ENCODE assay signal across 2 cellular contexts in the genomic region with DNA sequence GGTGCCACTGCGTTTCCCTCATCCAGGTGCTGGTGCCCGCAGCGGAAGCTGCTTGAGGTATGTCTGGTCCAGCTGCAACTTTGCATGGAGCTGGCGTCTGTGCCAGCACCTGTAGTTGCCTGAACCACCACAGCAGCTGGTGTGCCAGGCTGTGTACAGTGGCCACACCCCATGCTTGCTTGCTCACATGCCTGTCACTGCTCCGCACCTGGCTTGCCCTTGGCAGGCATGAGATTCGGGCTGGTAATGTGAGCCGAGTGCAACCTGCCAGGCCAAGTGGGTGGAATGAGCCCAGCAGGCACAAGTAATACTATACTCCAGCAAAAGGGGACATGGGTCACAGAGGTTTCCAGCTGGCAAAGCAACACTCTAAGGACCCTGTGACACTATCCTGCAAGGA.
A peak's percentile ranks its signal among the peaks of the same experiment; 100 is the strongest.
TF ChIP-seq lines count a peak whose summit lies in the region.

No MANE protein-coding gene starts in this region.

TF ChIP-seq in Ishikawa, 13 proteins besides CTCF, POLR2A, EP300 and RAD21:
- TF ChIP-seq EGR1 (IDR thresholded peaks at IDR 0.05) (peak; percentile 14; the same call in 1 of the 2 replicates), TCF12 (IDR thresholded peaks at IDR 0.05; ENCODE audit: low read depth) (peak; percentile 64), ZBTB7A (IDR thresholded peaks at IDR 0.05; ENCODE audit: low read depth) (no peak), NFIC (IDR thresholded peaks at IDR 0.05) (peak; percentile 48; the same call in 1 of the 2 replicates)
TF ChIP-seq in Ishikawa: peak in this region for 3.

TF ChIP-seq in H1, 55 proteins besides CTCF, POLR2A, EP300 and RAD21:
- TF ChIP-seq ASH2L (IDR thresholded peaks at IDR 0.05; ENCODE audit: low read length) (no peak), SIX5 (IDR thresholded peaks at IDR 0.05; ENCODE audit: low read depth, low read length) (no peak), SIN3A (conservative IDR thresholded peaks at IDR 0.05 in 1 of 2, IDR thresholded peaks at IDR 0.05 in 1 of 2; ENCODE audit: low read depth in 1 of 2, low read length in 2 of 2) (no peak)
